26 cellular contexts compared by ENCODE assay signal in genomic region chr5:44870430-44870829, GRCh38.
"Had no signal": no experiment of that assay in that cellular context is flagged by ENCODE, and none has a peak within 500 bp of the region (broad histone marks: within the 10 kb centered on the region; RNA-seq: fewer than 3 reads in every experiment).

No MANE protein-coding gene starts in this region.

- H3K36me3 Mint-ChIP-seq: memory B cell had no signal

- H3K4me1 Mint-ChIP-seq: memory B cell had no signal

- DNase-seq: colonic mucosa; cortex of kidney; effector CD8-positive, alpha-beta T cell; effector memory CD8-positive, alpha-beta T cell; endodermal cell; erythroblast; esophagus squamous epithelium; foreskin fibroblast; foreskin melanocyte; gastrocnemius medialis; glutamatergic neuron; head of caudate nucleus; heart right ventricle; hippocampal formation; left cardiac atrium; left lung; left ventricle myocardium superior; lower lobe of right lung; mesendoderm; midbrain had no signal

- H3K4me1 ChIP-seq: colonic mucosa, gastrocnemius medialis, heart right ventricle, left lung, lower lobe of right lung had no signal

- H3K27me3 Mint-ChIP-seq: dendritic cell treated with granulocyte-macrophage colony-stimulating factor and Interleukin-4, amounts not matched to agents 40 ng/mL and 50 ng/mL, for 4 days; effector memory CD8-positive, alpha-beta T cell had no signal

- H3K27me3 ChIP-seq: colonic mucosa, esophagus squamous epithelium, gastrocnemius medialis, heart right ventricle, left lung had no signal

- H3K4me3 ChIP-seq: colonic mucosa, esophagus squamous epithelium, gastrocnemius medialis, heart right ventricle, left lung, lower lobe of right lung had no signal

- ATAC-seq: effector memory CD8-positive, alpha-beta T cell; esophagus mucosa; gastrocnemius medialis; heart right ventricle; left cardiac atrium; left lung; left ventricle myocardium superior; lower lobe of right lung had no signal

- H3K36me3 ChIP-seq: colonic mucosa, esophagus squamous epithelium, gastrocnemius medialis, heart right ventricle, left lung, lower lobe of right lung had no signal

- H3K9me3 Mint-ChIP-seq: dendritic cell treated with granulocyte-macrophage colony-stimulating factor and Interleukin-4, amounts not matched to agents 40 ng/mL and 50 ng/mL, for 4 days; effector memory CD8-positive, alpha-beta T cell; endodermal cell had no signal

- H3K9me3 ChIP-seq: colonic mucosa, esophagus squamous epithelium, gastrocnemius medialis, heart right ventricle, left lung, lower lobe of right lung had no signal

- H3K27ac Mint-ChIP-seq: dendritic cell treated with granulocyte-macrophage colony-stimulating factor and Interleukin-4, amounts not matched to agents 40 ng/mL and 50 ng/mL, for 4 days; effector memory CD8-positive, alpha-beta T cell; endodermal cell; memory B cell had no signal

- H3K4me3 Mint-ChIP-seq: dendritic cell treated with granulocyte-macrophage colony-stimulating factor and Interleukin-4, amounts not matched to agents 40 ng/mL and 50 ng/mL, for 4 days; effector memory CD8-positive, alpha-beta T cell; endodermal cell; memory B cell had no signal

- FAIRE-seq: islet of Langerhans, keratinocyte had no signal

- H3K27ac ChIP-seq: colonic mucosa, epithelial cell of prostate, esophagus squamous epithelium, gastrocnemius medialis, heart right ventricle, left lung, lower lobe of right lung had no signal
